In genomic region chrX:120568047-120568446, GRCh38 we compare ENCODE assay signal across 2 cellular contexts.
A peak's percentile ranks its signal among the peaks of the same experiment; 100 is the strongest.
TF ChIP-seq lines count a peak whose summit lies in the region.

No MANE protein-coding gene starts in this region.

TF ChIP-seq in IMR-90, 13 proteins besides CTCF, POLR2A, EP300 and RAD21:
- TF ChIP-seq RFX5 (IDR thresholded peaks at IDR 0.05; ENCODE audit: low read depth, low read length) (no peak), MAFK (IDR thresholded peaks at IDR 0.05; ENCODE audit: low read depth, low read length) (peak; percentile 61)

TF ChIP-seq in GM23338, 12 proteins besides CTCF, POLR2A, EP300 and RAD21:
- TF ChIP-seq CREB1 (CRISPR knock-in tag; IDR thresholded peaks at IDR 0.05; ENCODE audit: low read depth) (no peak), EZH2phosphoT487 (IDR thresholded peaks at IDR 0.05; ENCODE audit: unreplicated experiment) (no peak), STAT1 (IDR thresholded peaks at IDR 0.05; ENCODE audit: unreplicated experiment) (no peak), ZNF331 (CRISPR knock-in tag; IDR thresholded peaks at IDR 0.05; ENCODE audit: low read depth) (no peak), EZH2 (IDR thresholded peaks at IDR 0.05; ENCODE audit: low read depth, unreplicated experiment) (no peak), REST (IDR thresholded peaks at IDR 0.05; ENCODE audit: unreplicated experiment) (no peak), ZNF462 (CRISPR knock-in tag; IDR thresholded peaks at IDR 0.05) (no peak), ZNF114 (CRISPR knock-in tag; IDR thresholded peaks at IDR 0.05) (no peak), JUNB (IDR thresholded peaks at IDR 0.05; ENCODE audit: unreplicated experiment) (no peak), ETS1 (IDR thresholded peaks at IDR 0.05) (no peak), NANOG (IDR thresholded peaks at IDR 0.05; ENCODE audit: borderline replicate concordance) (no peak), POLR2AphosphoS5 (IDR thresholded peaks at IDR 0.05; ENCODE audit: low read depth) (no peak)
TF ChIP-seq in GM23338: peak in this region for 0.
